8 cellular contexts compared by ENCODE assay signal in genomic region chr16:4053663-4054479, GRCh38.
DNase-seq lines count a peak whose midpoint lies in the region; ATAC-seq and TF ChIP-seq lines count a peak whose summit lies in the region.

No MANE protein-coding gene starts in this region.

- no peaks in the 10 kb centered on the region for H3K27me3 Mint-ChIP-seq in T-helper 17 cell

- intact Hi-C loops in esophagus muscularis mucosa (cut with DNase I) = loop anchor here (10.0 kb wide), 1 partner anchor 61 kb away; the partner anchor contains the start of gene ADCY9
- intact Hi-C loops in posterior vena cava (cut with DNase I) = loop anchor here in 1 of 2 donors (2.0 kb wide), 1 partner anchor 77 kb away; no protein-coding TSS in a partner anchor

- no peak for ATAC-seq in HG02678 (IDR thresholded peaks at IDR 0.05; ENCODE audit: unreplicated experiment)
- ATAC-seq in GM21717 (IDR thresholded peaks at IDR 0.05; ENCODE audit: unreplicated experiment) = no peak
- no peak for ATAC-seq in T-helper 17 cell

- TF ChIP-seq POLR2A in esophagus muscularis mucosa (IDR thresholded peaks at IDR 0.05; ENCODE audit: low read depth) = no peak

- H3K4me3 Mint-ChIP-seq in T-helper 17 cell = no peak overlapping the region

- peak; percentile 20 for DNase-seq in GOT3 (lab: John Stamatoyannopoulos, UW)
- DNase-seq in NOMO-1 treated with dmso at 0.1 percent for 144 hours (lab: John Stamatoyannopoulos, UW; ENCODE audit: unreplicated experiment) = peak; percentile 89
- DNase-seq in esophagus muscularis mucosa (ENCODE audit: extremely low spot score) = peak; percentile 94
- DNase-seq in posterior vena cava (ENCODE audit: low spot score) = peak; percentile 87
- DNase-seq in GM13976 (ENCODE audit: low spot score) = no peak
- no peak for DNase-seq in T-helper 17 cell

- peak overlapping the region; percentile 71 to 86 (median 82) for H3K27ac ChIP-seq in esophagus muscularis mucosa (replicated peaks in 1 of 4)

- in situ Hi-C loops in GM13976 (cut with MboI; ENCODE audit: low sequenced_read_pairs, unreplicated experiment) = no loop called here

- H3K27ac Mint-ChIP-seq in T-helper 17 cell = no peak overlapping the region

- H3K9me3 ChIP-seq in esophagus muscularis mucosa (no peaks in the 10 kb centered on the region), T-helper 17 cell (ENCODE audit: control insufficient read depth, low read length, poor library complexity, severe bottlenecking) (no peaks in the 10 kb centered on the region)

- H3K27me3 ChIP-seq in esophagus muscularis mucosa = no peaks in the 10 kb centered on the region

- peaks cover 23 to 31% (median 27%) of the 10 kb centered on the region in 4 donors for H3K4me1 ChIP-seq in esophagus muscularis mucosa

- no peaks in the 10 kb centered on the region for H3K4me1 Mint-ChIP-seq in T-helper 17 cell

- H3K36me3 Mint-ChIP-seq in T-helper 17 cell (ENCODE audit: low read depth) = no peaks in the 10 kb centered on the region

- 16% methylated on average over 22 of the region's 22 CpGs for WGBS in esophagus muscularis mucosa

- H3K36me3 ChIP-seq in esophagus muscularis mucosa = no peaks in the 10 kb centered on the region

- TF ChIP-seq EP300 in esophagus muscularis mucosa (IDR thresholded peaks at IDR 0.05) = peak; percentile 29

- TF ChIP-seq CTCF in esophagus muscularis mucosa (IDR thresholded peaks at IDR 0.05) = no peak
- no peak for TF ChIP-seq CTCF in GM13976 (IDR thresholded peaks at IDR 0.05; ENCODE audit: borderline replicate concordance, control extremely low read depth, extremely low read depth, insufficient read depth, missing control alignments)

- peak overlapping the region; percentile 5 to 50 (median 36) for H3K4me3 ChIP-seq in esophagus muscularis mucosa

Comparison
In these comparisons a context has a peak if more than half of its experiments do, and no peak if none do; other contexts are left out.
1. DNase-seq: peak in GOT3 (single experiment), NOMO-1 treated with dmso at 0.1 percent for 144 hours (single experiment), esophagus muscularis mucosa (single experiment) and posterior vena cava (single experiment); none in GM13976 (single experiment) and T-helper 17 cell (0 of 3).